14 cellular contexts compared by ENCODE assay signal in genomic region chr9:78871086-78871451, GRCh38.
DNase-seq lines count a peak whose midpoint lies in the region; ATAC-seq, FAIRE-seq and TF ChIP-seq lines count a peak whose summit lies in the region.
"Had no signal": no experiment of that assay in that cellular context is flagged by ENCODE, and none has a peak within 500 bp of the region (broad histone marks: within the 10 kb centered on the region; RNA-seq: fewer than 3 reads in every experiment).

No MANE protein-coding gene starts in this region.

- no peak overlapping the region for H3K4me3 Mint-ChIP-seq in osteocyte (ENCODE audit: unreplicated experiment)
- H3K4me3 Mint-ChIP-seq: CD8-positive, alpha-beta memory T cell had no signal

- H3K36me3 ChIP-seq in GM23248 (ENCODE audit: low read depth) (no peaks in the 10 kb centered on the region), PC-3 (ENCODE audit: low read depth, low read length) (0 out of 2 replicates have a peak, but pooled peaks cover 4% of the 10 kb centered on the region), endothelial cell of umbilical vein (ENCODE audit: control insufficient read depth in 2 of 2, extremely low read depth in 1 of 2, insufficient read depth in 2 of 2, low read length in 2 of 2) (no peaks in the 10 kb centered on the region)
- H3K36me3 ChIP-seq: BLaER1, Peyer's patch had no signal

- no peaks in the 10 kb centered on the region for H3K27me3 Mint-ChIP-seq in osteocyte (ENCODE audit: unreplicated experiment)
- H3K27me3 Mint-ChIP-seq: CD8-positive, alpha-beta memory T cell had no signal

- no peak overlapping the region for H3K9ac ChIP-seq in GM23248
- H3K9ac ChIP-seq in PC-3 (ENCODE audit: low read length): peak overlapping the region; percentile 72
- peak overlapping the region; percentile 9 for H3K9ac ChIP-seq in endothelial cell of umbilical vein (replicated peaks; ENCODE audit: extremely low read depth, insufficient read depth, low read length)
- H3K9ac ChIP-seq: BLaER1 had no signal

- H3K4me1 Mint-ChIP-seq in osteocyte (ENCODE audit: unreplicated experiment): peaks cover 54% of the 10 kb centered on the region
- H3K4me1 Mint-ChIP-seq: CD8-positive, alpha-beta memory T cell had no signal

- H2AFZ ChIP-seq in GM23248 (0 out of 2 replicates have a peak overlapping the region, but pooled peaks have one; percentile 17), PC-3 (ENCODE audit: low read length) (peak overlapping the region; percentile 7; the same call in 1 of the 2 replicates), endothelial cell of umbilical vein (ENCODE audit: low read depth, low read length) (peak overlapping the region; percentile 48)

- TF ChIP-seq POLR2A in endothelial cell of umbilical vein (IDR thresholded peaks at IDR 0.05; ENCODE audit: low read depth, low read length): no peak

- TF ChIP-seq CTCF in PC-3 (conservative IDR thresholded peaks at IDR 0.05; ENCODE audit: low read depth, low read length) (no peak), endothelial cell of umbilical vein (IDR thresholded peaks at IDR 0.05; ENCODE audit: extremely low read depth in 1 of 2, insufficient read depth in 1 of 2, low read depth in 1 of 2, low read length in 2 of 2) (no peak), osteocyte (IDR thresholded peaks at IDR 0.05) (no peak)

- H3K27ac ChIP-seq in GM23248 (peak overlapping the region; percentile 73), PC-3 (ENCODE audit: low read length) (peak overlapping the region; percentile 94), endothelial cell of umbilical vein (ENCODE audit: insufficient read depth, low read depth, low read length) (peak overlapping the region; percentile 83)
- H3K27ac ChIP-seq: BLaER1, Peyer's patch had no signal

- intact Hi-C loops in PC-3 (cut with micrococcal nuclease) (loop anchor here (1.0 to 5.0 kb wide), 4 partner anchors 8 to 149 kb away; no protein-coding TSS in a partner anchor), endothelial cell of umbilical vein (cut with micrococcal nuclease) (loop anchor here (1.0 kb wide), 2 partner anchors 62 to 143 kb away; no protein-coding TSS in a partner anchor), left colon (cut with DNase I, micrococcal nuclease) (no loop called here)

- H3K27me3 ChIP-seq in GM23248 (replicated peaks; ENCODE audit: insufficient read depth): no peaks in the 10 kb centered on the region
- no peaks in the 10 kb centered on the region for H3K27me3 ChIP-seq in PC-3 (ENCODE audit: low read length)
- H3K27me3 ChIP-seq in endothelial cell of umbilical vein (ENCODE audit: control insufficient read depth in 2 of 2, insufficient read depth in 2 of 2, low read length in 2 of 2): no peaks in the 10 kb centered on the region
- H3K27me3 ChIP-seq: BLaER1, Peyer's patch had no signal

- CTCF ChIA-PET in PC-3 (lab: Charles Lee): no interaction called here
- CTCF ChIA-PET in endothelial cell of umbilical vein (lab: Charles Lee): interaction anchor here (0.8 to 1.9 kb wide), 12 partner anchors 34 to 574 kb away, joined by 3 to 6 read pairs (median 3); partner anchors contain the start of gene PSAT1

- H4K20me1 ChIP-seq in GM23248 (ENCODE audit: insufficient read depth) (no peaks in the 10 kb centered on the region), PC-3 (ENCODE audit: low read length) (no peaks in the 10 kb centered on the region), endothelial cell of umbilical vein (replicated peaks; ENCODE audit: control insufficient read depth, extremely low read depth, insufficient read depth, low read length) (no peaks in the 10 kb centered on the region)
- H4K20me1 ChIP-seq: BLaER1 had no signal

- POLR2A ChIA-PET in PC-3 (lab: Charles Lee; ENCODE audit: unreplicated experiment): interaction anchor here (0.6 kb wide), 1 partner anchor 151 kb away, joined by 3 read pairs; no protein-coding TSS in a partner anchor
- POLR2A ChIA-PET in endothelial cell of umbilical vein (lab: Charles Lee): no interaction called here

- H3K9me2 ChIP-seq in GM23248 (ENCODE audit: insufficient read depth): no peaks in the 10 kb centered on the region
- H3K9me2 ChIP-seq in PC-3 (replicated peaks; ENCODE audit: low read length): no peaks in the 10 kb centered on the region

- H3K9me3 ChIP-seq in GM23248 (ENCODE audit: low read depth) (no peaks in the 10 kb centered on the region), PC-3 (ENCODE audit: low read length) (no peaks in the 10 kb centered on the region), endothelial cell of umbilical vein (replicated peaks; ENCODE audit: control insufficient read depth, insufficient read depth, low read length) (no peaks in the 10 kb centered on the region)
- H3K9me3 ChIP-seq: BLaER1, Peyer's patch had no signal

- H3F3A ChIP-seq in GM23248 (ENCODE audit: insufficient read depth) (peaks cover 20% of the 10 kb centered on the region), PC-3 (ENCODE audit: low read length, unreplicated experiment) (peaks cover 4% of the 10 kb centered on the region)

- FAIRE-seq in endothelial cell of umbilical vein (lab: Jason Lieb, UNC): no peak

- peaks cover 35% of the 10 kb centered on the region for H3K4me1 ChIP-seq in GM23248 (ENCODE audit: insufficient read depth)
- H3K4me1 ChIP-seq in PC-3 (ENCODE audit: insufficient read depth, low read length): peaks cover 40% of the 10 kb centered on the region
- H3K4me1 ChIP-seq in endothelial cell of umbilical vein (ENCODE audit: control insufficient read depth, extremely low read depth, insufficient read depth, low read length): peaks cover 22% of the 10 kb centered on the region
- H3K4me1 ChIP-seq: BLaER1, Peyer's patch had no signal

- H3K9me3 Mint-ChIP-seq in osteocyte (ENCODE audit: unreplicated experiment): peaks cover 16% of the 10 kb centered on the region

- DNase-seq in GM23248 (no peak), PC-3 (no peak), endothelial cell of umbilical vein (ENCODE audit: low read depth, low spot score) (no peak), osteocyte (ENCODE audit: extremely low spot score, unreplicated experiment) (no peak), NCI-H1048 (lab: John Stamatoyannopoulos, UW) (no peak), left colon (no peak)
- DNase-seq: CD8-positive, alpha-beta memory T cell; DMS 273 treated with DMSO at 0.1 percent for 48 hours; H7; NCI-H345; Peyer's patch; SHP77 had no signal

- no peaks in the 10 kb centered on the region for H3K36me3 Mint-ChIP-seq in osteocyte (ENCODE audit: unreplicated experiment)
- H3K36me3 Mint-ChIP-seq: CD8-positive, alpha-beta memory T cell had no signal

- BruUV-seq in PC-3 (replicated peaks; lab: Mats Ljungman, UMichigan) (TSS peak; percentile 86), endothelial cell of umbilical vein (replicated peaks; lab: Mats Ljungman, UMichigan) (TSS peak; percentile 80)

- H3K4me2 ChIP-seq in GM23248 (ENCODE audit: unreplicated experiment) (peak overlapping the region; percentile 12), PC-3 (ENCODE audit: low read length) (peak overlapping the region; percentile 9), endothelial cell of umbilical vein (ENCODE audit: insufficient read depth, low read length) (peak overlapping the region; percentile 18)
- H3K4me2 ChIP-seq: BLaER1 had no signal

- ATAC-seq in PC-3 (no peak), left colon (no peak), GM21576 (IDR thresholded peaks at IDR 0.05; ENCODE audit: unreplicated experiment) (no peak)

- H3K79me2 ChIP-seq in GM23248 (ENCODE audit: insufficient read depth) (no peaks in the 10 kb centered on the region), PC-3 (ENCODE audit: low read length) (no peaks in the 10 kb centered on the region), endothelial cell of umbilical vein (ENCODE audit: control insufficient read depth, insufficient read depth, low read length) (no peaks in the 10 kb centered on the region)

- no peaks in the 10 kb centered on the region for H3K9me1 ChIP-seq in endothelial cell of umbilical vein (replicated peaks; ENCODE audit: control insufficient read depth, extremely low read depth, insufficient read depth, low read length)

- peak overlapping the region; percentile 93 for H3K27ac Mint-ChIP-seq in osteocyte (ENCODE audit: unreplicated experiment)
- H3K27ac Mint-ChIP-seq: CD8-positive, alpha-beta memory T cell had no signal

- in situ Hi-C loops in GM23248 (cut with MboI): no loop called here

- dilution Hi-C loops in endothelial cell of umbilical vein (cut with MboI; ENCODE audit: extremely low pct_ligation_motif_present, low sequenced_read_pairs): no loop called here

- H3K4me3 ChIP-seq in GM23248 (no peak overlapping the region), PC-3 (ENCODE audit: low read length) (no peak overlapping the region), endothelial cell of umbilical vein (replicated peaks in 1 of 3; ENCODE audit: insufficient read depth in 1 of 3, low read depth in 1 of 3, low read length in 3 of 3) (no peak overlapping the region)
- H3K4me3 ChIP-seq: BLaER1, Peyer's patch had no signal

TF ChIP-seq in endothelial cell of umbilical vein, 7 proteins besides CTCF, POLR2A, EP300 and RAD21:
- TF ChIP-seq FOS (IDR thresholded peaks at IDR 0.05; ENCODE audit: borderline replicate concordance, insufficient read depth, low read length) (no peak), EZH2 (IDR thresholded peaks at IDR 0.05; ENCODE audit: borderline replicate concordance, low read depth, low read length, severe bottlenecking) (no peak), POLR2AphosphoS5 (IDR thresholded peaks at IDR 0.05; ENCODE audit: insufficient read depth, low read depth, low read length) (no peak), MYC (IDR thresholded peaks at IDR 0.05; ENCODE audit: low read depth, low read length) (no peak), GATA2 (IDR thresholded peaks at IDR 0.05; ENCODE audit: insufficient read depth, insufficient read length, low read depth, low read length) (no peak), JUN (IDR thresholded peaks at IDR 0.05; ENCODE audit: borderline replicate concordance, insufficient read depth, insufficient read length, low read depth) (no peak)
TF ChIP-seq in endothelial cell of umbilical vein: peak in this region for 0.

Comparison
In these comparisons a context has a peak if more than half of its experiments do, and no peak if none do; other contexts are left out.
1. intact Hi-C loops: an anchor here in PC-3 (1.0 to 5.0 kb wide) and endothelial cell of umbilical vein (1.0 kb wide); none called in left colon.